In the genomic region with DNA sequence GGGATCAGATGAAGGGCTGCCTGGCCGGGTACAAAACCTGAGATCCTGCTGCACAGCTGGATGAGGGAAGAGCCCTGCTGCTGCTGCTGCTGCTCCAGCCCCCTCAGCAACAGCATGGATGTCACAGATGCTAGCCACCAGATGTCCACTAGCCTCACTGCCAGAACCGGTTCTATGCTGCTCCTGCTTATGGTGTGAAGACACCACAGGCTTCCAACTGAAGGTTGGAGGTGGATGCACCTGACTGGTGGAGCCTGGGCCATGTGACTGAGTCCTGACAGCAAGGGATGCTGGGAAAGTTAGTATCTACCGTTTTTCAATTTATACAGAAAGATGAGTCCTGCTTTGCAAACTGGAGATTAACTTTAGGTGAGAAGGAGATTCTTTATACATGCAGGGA, we compare ENCODE assay signal across 12 cellular contexts. TPM values are rescaled to one million over a fixed set of nuclear protein-coding genes. Genes with fewer than 3 reads are reported as not detected.
A peak's percentile ranks its signal among the peaks of the same experiment; 100 is the strongest.
DNase-seq lines count a peak whose midpoint lies in the region; ATAC-seq and TF ChIP-seq lines count a peak whose summit lies in the region.
"Had no signal": no experiment of that assay in that cellular context is flagged by ENCODE, and none has a peak within 500 bp of the region (broad histone marks: within the 10 kb centered on the region; RNA-seq: fewer than 3 reads in every experiment).

No MANE protein-coding gene starts in this region.

- H3K4me3 ChIP-seq in hepatocyte: no peak overlapping the region

- H3K9me2 ChIP-seq in hepatocyte (replicated peaks; ENCODE audit: insufficient read depth): no peaks in the 10 kb centered on the region

- H3K79me2 ChIP-seq in hepatocyte: no peaks in the 10 kb centered on the region

- H2AFZ ChIP-seq in hepatocyte: no peak overlapping the region

- H3K27ac Mint-ChIP-seq in activated naive CD8-positive, alpha-beta T cell treated with anti-CD3 and anti-CD28 coated beads, Interleukin-2, amount 10 ng/mL, durations not matched to agents 7 days and 5 days: no peak overlapping the region
- H3K27ac Mint-ChIP-seq in activated naive CD8-positive, alpha-beta T cell treated with anti-CD3 and anti-CD28 coated beads for 36 hours: no peak overlapping the region
- H3K27ac Mint-ChIP-seq in activated naive CD8-positive, alpha-beta T cell treated with anti-CD3 and anti-CD28 coated beads, Interleukin-2, amount 50 U/mL, for 24 hours: no peak overlapping the region

- H3K4me1 Mint-ChIP-seq in activated naive CD8-positive, alpha-beta T cell treated with anti-CD3 and anti-CD28 coated beads, Interleukin-2, amount 10 ng/mL, durations not matched to agents 7 days and 5 days: peaks cover 4% of the 10 kb centered on the region
- peaks cover 5% of the 10 kb centered on the region for H3K4me1 Mint-ChIP-seq in activated naive CD8-positive, alpha-beta T cell treated with anti-CD3 and anti-CD28 coated beads for 36 hours
- peaks cover 4% of the 10 kb centered on the region for H3K4me1 Mint-ChIP-seq in activated naive CD8-positive, alpha-beta T cell treated with anti-CD3 and anti-CD28 coated beads, Interleukin-2, amount 50 U/mL, for 24 hours

- no peaks in the 10 kb centered on the region for H3K36me3 ChIP-seq in hepatocyte (replicated peaks; ENCODE audit: insufficient read depth, low read depth)

- H3K4me3 Mint-ChIP-seq in activated naive CD8-positive, alpha-beta T cell treated with anti-CD3 and anti-CD28 coated beads, Interleukin-2, amount 10 ng/mL, durations not matched to agents 7 days and 5 days: no peak overlapping the region
- H3K4me3 Mint-ChIP-seq in activated naive CD8-positive, alpha-beta T cell treated with anti-CD3 and anti-CD28 coated beads for 36 hours: no peak overlapping the region
- H3K4me3 Mint-ChIP-seq in activated naive CD8-positive, alpha-beta T cell treated with anti-CD3 and anti-CD28 coated beads, Interleukin-2, amount 50 U/mL, for 24 hours: no peak overlapping the region

- H3K27ac ChIP-seq in hepatocyte: no peak overlapping the region

- no peaks in the 10 kb centered on the region for H3K27me3 ChIP-seq in hepatocyte

- no peaks in the 10 kb centered on the region for H3K9me3 ChIP-seq in hepatocyte (ENCODE audit: low read depth)

- ATAC-seq in activated naive CD8-positive, alpha-beta T cell treated with anti-CD3 and anti-CD28 coated beads, Interleukin-2, amount 10 ng/mL, durations not matched to agents 7 days and 5 days (ENCODE audit: low read depth): peak; percentile 19
- peak; percentile 37 for ATAC-seq in activated naive CD8-positive, alpha-beta T cell treated with anti-CD3 and anti-CD28 coated beads, Interleukin-2, amount 50 U/mL, for 24 hours

- H3K27me3 Mint-ChIP-seq in activated naive CD8-positive, alpha-beta T cell treated with anti-CD3 and anti-CD28 coated beads, Interleukin-2, amount 10 ng/mL, durations not matched to agents 7 days and 5 days: peaks cover 30% of the 10 kb centered on the region
- peaks cover 16% of the 10 kb centered on the region for H3K27me3 Mint-ChIP-seq in activated naive CD8-positive, alpha-beta T cell treated with anti-CD3 and anti-CD28 coated beads for 36 hours
- peaks cover 7% of the 10 kb centered on the region for H3K27me3 Mint-ChIP-seq in activated naive CD8-positive, alpha-beta T cell treated with anti-CD3 and anti-CD28 coated beads, Interleukin-2, amount 50 U/mL, for 24 hours

- H3K9me3 Mint-ChIP-seq in activated naive CD8-positive, alpha-beta T cell treated with anti-CD3 and anti-CD28 coated beads, Interleukin-2, amount 10 ng/mL, durations not matched to agents 7 days and 5 days: no peaks in the 10 kb centered on the region
- H3K9me3 Mint-ChIP-seq in activated naive CD8-positive, alpha-beta T cell treated with anti-CD3 and anti-CD28 coated beads for 36 hours: no peaks in the 10 kb centered on the region
- no peaks in the 10 kb centered on the region for H3K9me3 Mint-ChIP-seq in activated naive CD8-positive, alpha-beta T cell treated with anti-CD3 and anti-CD28 coated beads, Interleukin-2, amount 50 U/mL, for 24 hours
- H3K9me3 Mint-ChIP-seq: naive B cell had no signal

- peaks cover 14% of the 10 kb centered on the region for H3K4me1 ChIP-seq in hepatocyte (ENCODE audit: insufficient read depth)

- POLR2A ChIA-PET in activated naive CD8-positive, alpha-beta T cell treated with anti-CD3 and anti-CD28 coated beads, Interleukin-2, amount 10 ng/mL, durations not matched to agents 7 days and 5 days (lab: Charles Lee): no interaction called here

- H4K20me1 ChIP-seq in hepatocyte (ENCODE audit: insufficient read depth, poor library complexity, severe bottlenecking): no peaks in the 10 kb centered on the region

- TF ChIP-seq CTCF in hepatocyte (IDR thresholded peaks at IDR 0.05; ENCODE audit: poor library complexity): no peak

- DNase-seq in activated naive CD8-positive, alpha-beta T cell treated with anti-CD3 and anti-CD28 coated beads, Interleukin-2, amount 10 ng/mL, durations not matched to agents 7 days and 5 days: no peak
- no peak for DNase-seq in activated naive CD8-positive, alpha-beta T cell treated with anti-CD3 and anti-CD28 coated beads for 36 hours
- DNase-seq in NCI-H2171 (lab: John Stamatoyannopoulos, UW): peak; percentile 66
- no peak for DNase-seq in activated naive CD8-positive, alpha-beta T cell treated with anti-CD3 and anti-CD28 coated beads, Interleukin-2, amount 50 U/mL, for 24 hours
- peak; percentile 75 for DNase-seq in superior temporal gyrus (ENCODE audit: extremely low spot score)
- DNase-seq in hepatocyte (ENCODE audit: low spot score): no peak
- no peak for DNase-seq in SKM-1 treated with dmso at 0.1 percent for 144 hours (lab: John Stamatoyannopoulos, UW; ENCODE audit: unreplicated experiment)
- DNase-seq in stimulated activated CD4-positive, alpha-beta T cell treated with anti-CD3 and anti-CD28 coated beads, Interleukin-1b, Interleukin-23, amount 100 ng/mL, for 48 hours: no peak
- DNase-seq: activated gamma-delta T cell; effector CD8-positive, alpha-beta T cell; naive B cell; NCI-H2029 had no signal

- peaks cover 2% of the 10 kb centered on the region for H3K36me3 Mint-ChIP-seq in activated naive CD8-positive, alpha-beta T cell treated with anti-CD3 and anti-CD28 coated beads, Interleukin-2, amount 10 ng/mL, durations not matched to agents 7 days and 5 days
- H3K36me3 Mint-ChIP-seq in activated naive CD8-positive, alpha-beta T cell treated with anti-CD3 and anti-CD28 coated beads for 36 hours: no peaks in the 10 kb centered on the region
- H3K36me3 Mint-ChIP-seq in activated naive CD8-positive, alpha-beta T cell treated with anti-CD3 and anti-CD28 coated beads, Interleukin-2, amount 50 U/mL, for 24 hours (ENCODE audit: low read depth): no peaks in the 10 kb centered on the region
- H3K36me3 Mint-ChIP-seq: naive B cell had no signal

- WGBS in hepatocyte (ENCODE audit: low lambda C conversion rate, missing lambda C conversion rate): 51% methylated on average over 3 of the region's 3 CpGs

- H3K4me2 ChIP-seq in hepatocyte: no peak overlapping the region

RNA-seq across cellular contexts. Expression of a gene that starts 17.6 kb away (rescaled TPM):
- total RNA-seq in activated naive CD8-positive, alpha-beta T cell treated with anti-CD3 and anti-CD28 coated beads, Interleukin-2, amount 10 ng/mL, durations not matched to agents 7 days and 5 days: 1,000 to 10,000 TPM; 2,936 to 3,174 TPM
- total RNA-seq in activated naive CD8-positive, alpha-beta T cell treated with anti-CD3 and anti-CD28 coated beads for 36 hours: 1,000 to 10,000 TPM; 4,989 to 4,998 TPM
- 3,207 and 3,298 TPM in 2 replicates for total RNA-seq in hepatocyte
- polyA plus RNA-seq in hepatocyte: 2,719 and 2,832 TPM in 2 replicates

RNA-seq across cellular contexts. Expression of a gene that starts 33.2 kb away (rescaled TPM):
- total RNA-seq in activated naive CD8-positive, alpha-beta T cell treated with anti-CD3 and anti-CD28 coated beads, Interleukin-2, amount 10 ng/mL, durations not matched to agents 7 days and 5 days: 1 to 10 TPM in 1 of 2 experiments, under 1 TPM in 1; 0.94 to 1.7 TPM
- under 1 TPM; 0.29 to 0.36 TPM for total RNA-seq in activated naive CD8-positive, alpha-beta T cell treated with anti-CD3 and anti-CD28 coated beads for 36 hours
- total RNA-seq in hepatocyte: 1.8 and 3.7 TPM in 2 replicates
- 0.29 and 0.40 TPM in 2 replicates for polyA plus RNA-seq in hepatocyte

RNA-seq across cellular contexts. Expression of a gene that starts 57.2 kb away (rescaled TPM):
- total RNA-seq in activated naive CD8-positive, alpha-beta T cell treated with anti-CD3 and anti-CD28 coated beads, Interleukin-2, amount 10 ng/mL, durations not matched to agents 7 days and 5 days: 10 to 100 TPM; 40.7 to 43.1 TPM
- total RNA-seq in activated naive CD8-positive, alpha-beta T cell treated with anti-CD3 and anti-CD28 coated beads for 36 hours: 10 to 100 TPM; 48.1 to 51.1 TPM
- total RNA-seq in hepatocyte: 18.3 and 20.9 TPM in 2 replicates
- polyA plus RNA-seq in hepatocyte: 30.7 and 34.4 TPM in 2 replicates

Comparison
In these comparisons a context has a peak if more than half of its experiments do, and no peak if none do; other contexts are left out.
1. DNase-seq: peak in NCI-H2171 (single experiment) and superior temporal gyrus (single experiment); none in activated naive CD8-positive, alpha-beta T cell treated with anti-CD3 and anti-CD28 coated beads, Interleukin-2, amount 10 ng/mL, durations not matched to agents 7 days and 5 days (single experiment), activated naive CD8-positive, alpha-beta T cell treated with anti-CD3 and anti-CD28 coated beads for 36 hours (single experiment), activated naive CD8-positive, alpha-beta T cell treated with anti-CD3 and anti-CD28 coated beads, Interleukin-2, amount 50 U/mL, for 24 hours (single experiment), hepatocyte (single experiment), SKM-1 treated with dmso at 0.1 percent for 144 hours (single experiment) and stimulated activated CD4-positive, alpha-beta T cell treated with anti-CD3 and anti-CD28 coated beads, Interleukin-1b, Interleukin-23, amount 100 ng/mL, for 48 hours (single experiment).